In the genomic region with DNA sequence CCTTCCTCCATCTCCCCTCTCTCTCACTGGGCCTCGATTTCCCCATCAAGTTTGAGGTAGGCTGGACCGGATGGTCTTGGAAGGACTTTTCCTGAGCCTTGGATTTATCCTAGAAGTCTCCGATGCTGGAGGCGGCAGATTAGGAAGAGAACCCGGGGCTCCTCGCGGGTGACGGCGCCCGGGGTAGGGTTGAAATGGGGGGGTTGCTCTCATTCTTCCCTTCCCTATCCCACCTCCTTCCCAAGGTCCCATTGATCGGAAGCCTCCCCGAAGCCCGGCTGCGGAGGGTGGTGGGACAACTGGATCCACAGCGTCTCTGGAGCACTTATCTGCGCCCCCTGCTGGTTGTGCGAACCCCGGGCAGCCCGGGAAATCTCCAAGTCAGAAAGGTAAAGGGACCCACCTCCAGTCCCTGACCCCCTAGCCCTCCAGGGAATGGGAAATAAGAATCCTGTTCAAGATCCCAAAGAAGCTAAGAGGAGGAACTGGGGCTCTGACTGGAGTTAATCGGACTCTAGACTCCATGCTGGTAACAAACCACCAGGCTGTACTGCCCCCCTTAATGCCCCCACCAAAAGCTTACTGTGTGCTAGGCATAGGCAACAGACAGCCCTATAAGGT, we compare ENCODE assay signal across 8 cellular contexts. TPM values are rescaled to one million over a fixed set of nuclear protein-coding genes. Genes with fewer than 3 reads are reported as not detected.
A peak's percentile ranks its signal among the peaks of the same experiment; 100 is the strongest.
DNase-seq lines count a peak whose midpoint lies in the region; ATAC-seq and TF ChIP-seq lines count a peak whose summit lies in the region.

No MANE protein-coding gene starts in this region.

- H3K36me3 ChIP-seq in Karpas-422 (ENCODE audit: insufficient read depth, low read length) (peaks cover 23% of the 10 kb centered on the region), SJSA1 (peaks cover 22% of the 10 kb centered on the region), cardiac muscle cell (peaks cover 2% of the 10 kb centered on the region), trophoblast cell (ENCODE audit: control insufficient read depth in 1 of 2, insufficient read depth in 2 of 2, low read length in 2 of 2) (peaks cover 14 to 20% of the 10 kb centered on the region in 2 experiments), transverse colon (peaks cover 0 to 2% (median under 1%) of the 10 kb centered on the region in 4 donors)

- H3K9me3 Mint-ChIP-seq in activated naive CD8-positive, alpha-beta T cell (ENCODE audit: low read depth) = no peaks in the 10 kb centered on the region

- H3K18ac ChIP-seq in trophoblast cell (ENCODE audit: low read length) = no peak overlapping the region

- H3K9me2 ChIP-seq in Karpas-422 (replicated peaks; ENCODE audit: insufficient read depth, low read length) = no peaks in the 10 kb centered on the region

- in situ Hi-C loops in transverse colon (cut with MboI; ENCODE audit: low pct_ligation_motif_present in 1 of 4, low pct_unique_long_range_greater_than_20kb in 1 of 4, low sequenced_read_pairs in 3 of 4) = no loop called here

- DNase-seq in DMS153 treated with DMSO at 0.1 percent for 48 hours (lab: John Stamatoyannopoulos, UW; ENCODE audit: unreplicated experiment) (peak; percentile 19), Karpas-422 (peak; percentile 89), SJSA1 (ENCODE audit: low read depth in 1 of 2, low spot score in 2 of 2) (peak; percentile 75 to 81), cardiac muscle cell (ENCODE audit: low read depth in 1 of 2, low spot score in 1 of 2) (peak; percentile 74 to 89), trophoblast cell (peak; percentile 68 to 86), transverse colon (peak; percentile 89)

- no peak overlapping the region for H4K8ac ChIP-seq in trophoblast cell (ENCODE audit: low read depth, low read length)

- peak overlapping the region; percentile 99 for H3K27ac Mint-ChIP-seq in activated naive CD8-positive, alpha-beta T cell

- H3K27ac ChIP-seq in Karpas-422 (ENCODE audit: low read length) (peak overlapping the region; percentile 87), SJSA1 (peak overlapping the region; percentile 49), cardiac muscle cell (peak overlapping the region; percentile 83), trophoblast cell (ENCODE audit: low read depth, low read length) (no peak overlapping the region), transverse colon (peak overlapping the region; percentile 95 to 100 (median 97))

- no peak for TF ChIP-seq POLR2A in transverse colon (IDR thresholded peaks at IDR 0.05)

- WGBS in trophoblast cell (ENCODE audit: extremely low coverage, insufficient coverage, insufficient read length) = no CpG with 5 or more reads among the region's 20 CpGs
- 0 to 2% methylated on average over 2 to 20 of the region's 20 CpGs for WGBS in transverse colon (ENCODE audit: low coverage in 1 of 2), 2 donors

- intact Hi-C loops in transverse colon (cut with DNase I; ENCODE audit: low total_unique reads) = no loop called here

- H4K91ac ChIP-seq in trophoblast cell (ENCODE audit: low read depth, low read length) = no peak overlapping the region

- H2BK12ac ChIP-seq in trophoblast cell (ENCODE audit: low read length) = no peak overlapping the region

- no peak overlapping the region for H4K12ac ChIP-seq in trophoblast cell (ENCODE audit: low read depth, low read length)

- H3K4me3 Mint-ChIP-seq in activated naive CD8-positive, alpha-beta T cell = peak overlapping the region; percentile 98

- H2AFZ ChIP-seq in Karpas-422 (ENCODE audit: low read length) (peak overlapping the region; percentile 52; the same call in 1 of the 2 replicates), trophoblast cell (ENCODE audit: insufficient read depth, low read length, poor library complexity) (no peak overlapping the region)

- H3K4me2 ChIP-seq in Karpas-422 (ENCODE audit: low read depth, low read length, poor library complexity, severe bottlenecking) = peak overlapping the region; percentile 98
- H3K4me2 ChIP-seq in trophoblast cell (ENCODE audit: low read length) = peak overlapping the region; percentile 89

- H3K9me3 ChIP-seq in Karpas-422 (ENCODE audit: low read length) = no peaks in the 10 kb centered on the region
- H3K9me3 ChIP-seq in SJSA1 (replicated peaks) = no peaks in the 10 kb centered on the region
- no peaks in the 10 kb centered on the region for H3K9me3 ChIP-seq in cardiac muscle cell (ENCODE audit: low read depth)
- no peaks in the 10 kb centered on the region for H3K9me3 ChIP-seq in trophoblast cell (ENCODE audit: insufficient read depth, low read depth, low read length)
- no peaks in the 10 kb centered on the region for H3K9me3 ChIP-seq in transverse colon

- H4K20me1 ChIP-seq in Karpas-422 (ENCODE audit: insufficient read depth, low read depth, low read length) = peaks cover 16% of the 10 kb centered on the region

- no peak overlapping the region for H3K4ac ChIP-seq in trophoblast cell (ENCODE audit: low read depth, low read length)

- H2BK120ac ChIP-seq in trophoblast cell (ENCODE audit: insufficient read depth, low read length, poor library complexity) = no peak overlapping the region

- H3K36me3 Mint-ChIP-seq in activated naive CD8-positive, alpha-beta T cell = peaks cover 8% of the 10 kb centered on the region

- H3K4me3 ChIP-seq in Karpas-422 (ENCODE audit: low read length) (peak overlapping the region; percentile 96), SJSA1 (peak overlapping the region; percentile 64), cardiac muscle cell (peak overlapping the region; percentile 53), trophoblast cell (ENCODE audit: low read depth, low read length) (peak overlapping the region; percentile 95), transverse colon (peak overlapping the region; percentile 71 to 97 (median 90))

- H3K9ac ChIP-seq in Karpas-422 (ENCODE audit: low read length) (peak overlapping the region; percentile 96), trophoblast cell (ENCODE audit: low read length) (peak overlapping the region; percentile 81)

- TF ChIP-seq EP300 in transverse colon (IDR thresholded peaks at IDR 0.05; ENCODE audit: low read depth) = no peak

- no peaks in the 10 kb centered on the region for H3K27me3 ChIP-seq in Karpas-422 (ENCODE audit: low read length)
- no peaks in the 10 kb centered on the region for H3K27me3 ChIP-seq in SJSA1 (replicated peaks)
- H3K27me3 ChIP-seq in cardiac muscle cell = no peaks in the 10 kb centered on the region
- no peaks in the 10 kb centered on the region for H3K27me3 ChIP-seq in trophoblast cell (ENCODE audit: insufficient read depth, low read length)
- H3K27me3 ChIP-seq in transverse colon = no peaks in the 10 kb centered on the region

- H2AK5ac ChIP-seq in trophoblast cell (ENCODE audit: low read length) = no peak overlapping the region

- H3K4me1 Mint-ChIP-seq in activated naive CD8-positive, alpha-beta T cell (ENCODE audit: low read depth) = peaks cover 25% of the 10 kb centered on the region

- TF ChIP-seq CTCF in cardiac muscle cell (IDR thresholded peaks at IDR 0.05; ENCODE audit: low read depth, low read length) (peak; percentile 98), transverse colon (IDR thresholded peaks at IDR 0.05) (peak; percentile 87 to 93 (median 91))

- H3K27me3 Mint-ChIP-seq in activated naive CD8-positive, alpha-beta T cell = no peaks in the 10 kb centered on the region

- peaks cover 17% of the 10 kb centered on the region for H3K4me1 ChIP-seq in Karpas-422 (ENCODE audit: low read length)
- peaks cover 7% of the 10 kb centered on the region; the same call in 1 of the 2 replicates for H3K4me1 ChIP-seq in SJSA1 (replicated peaks)
- H3K4me1 ChIP-seq in cardiac muscle cell (ENCODE audit: low read depth) = no peaks in the 10 kb centered on the region
- no peaks in the 10 kb centered on the region for H3K4me1 ChIP-seq in trophoblast cell (ENCODE audit: control insufficient read depth in 1 of 2, insufficient read depth in 2 of 2, low read length in 2 of 2)
- H3K4me1 ChIP-seq in transverse colon = peaks cover 3 to 17% (median 10%) of the 10 kb centered on the region in 4 donors

- H3K79me1 ChIP-seq in trophoblast cell (ENCODE audit: low read length) = peaks cover 6% of the 10 kb centered on the region

- H3K14ac ChIP-seq in trophoblast cell (ENCODE audit: low read length) = no peak overlapping the region

- no peak for ATAC-seq in esophagus mucosa

- H3K23ac ChIP-seq in trophoblast cell (ENCODE audit: low read length) = no peak overlapping the region

- H2BK5ac ChIP-seq in trophoblast cell (ENCODE audit: low read depth, low read length, poor library complexity) = peak overlapping the region; percentile 44

- H3K79me2 ChIP-seq in Karpas-422 (ENCODE audit: low read length) = peaks cover 51% of the 10 kb centered on the region
- H3K79me2 ChIP-seq in trophoblast cell (ENCODE audit: control insufficient read depth, insufficient read depth, low read length, poor library complexity) = peaks cover 5% of the 10 kb centered on the region

RNA-seq across cellular contexts. Expression of a gene that starts 0.8 kb away (rescaled TPM):
- 21.4 and 30.3 TPM in 2 replicates for total RNA-seq in Karpas-422 (2014; rRNA removed; shearing (Covaris generic); ENCODE audit: low replicate concordance)
- total RNA-seq in SJSA1 (2014; rRNA removed; shearing (Covaris generic)) = 11.6 and 14.6 TPM in 2 replicates
- 22.2 and 31.1 TPM in 2 replicates for total RNA-seq in cardiac muscle cell
- polyA plus RNA-seq in cardiac muscle cell = 12.3 and 14.6 TPM in 2 replicates
- polyA plus RNA-seq in trophoblast cell (2013) = 10.0 and 10.1 TPM in 2 replicates
- total RNA-seq in transverse colon = 10 to 100 TPM in 1 of 4 donors, 1 to 10 TPM in 2, under 1 TPM in 1; 0.75 to 17.3 (median 7.2) TPM
- total RNA-seq in esophagus mucosa = 5.7 TPM

RNA-seq across cellular contexts. Expression of a gene that starts 1.5 kb away (rescaled TPM):
- 540 and 645 TPM in 2 replicates for total RNA-seq in Karpas-422 (2014; rRNA removed; shearing (Covaris generic); ENCODE audit: low replicate concordance)
- total RNA-seq in SJSA1 (2014; rRNA removed; shearing (Covaris generic)) = 331 and 402 TPM in 2 replicates
- total RNA-seq in cardiac muscle cell (258 and 298 TPM in 2 replicates), transverse colon (100 to 1,000 TPM in 2 of 4 donors, 10 to 100 TPM in 2; 39.3 to 407 (median 93.4) TPM), esophagus mucosa (387 TPM)
- polyA plus RNA-seq in cardiac muscle cell = 696 and 731 TPM in 2 replicates
- 1,318 and 1,337 TPM in 2 replicates for polyA plus RNA-seq in trophoblast cell (2013)

RNA-seq across cellular contexts. Expression of a gene that starts 25.3 kb away (rescaled TPM):
- total RNA-seq in Karpas-422 (2014; rRNA removed; shearing (Covaris generic); ENCODE audit: low replicate concordance) = 3.9 and 6.1 TPM in 2 replicates
- 0.72 and 2.1 TPM in 2 replicates for total RNA-seq in SJSA1 (2014; rRNA removed; shearing (Covaris generic))
- 10.8 and 23.6 TPM in 2 replicates for total RNA-seq in cardiac muscle cell
- 12.8 and 14.9 TPM in 2 replicates for polyA plus RNA-seq in cardiac muscle cell
- 0.60 and 0.99 TPM in 2 replicates for polyA plus RNA-seq in trophoblast cell (2013)
- 10 to 100 TPM; 10.1 to 40.4 (median 14.1) TPM for total RNA-seq in transverse colon
- 0.16 TPM for total RNA-seq in esophagus mucosa

RNA-seq across cellular contexts. Expression of a gene that starts 37.4 kb away (rescaled TPM):
- total RNA-seq in Karpas-422 (2014; rRNA removed; shearing (Covaris generic); ENCODE audit: low replicate concordance) = 16.8 and 25.6 TPM in 2 replicates
- 8.3 and 10.7 TPM in 2 replicates for total RNA-seq in SJSA1 (2014; rRNA removed; shearing (Covaris generic))
- total RNA-seq in cardiac muscle cell = 34.8 and 48.2 TPM in 2 replicates
- polyA plus RNA-seq in cardiac muscle cell = 39.3 and 42.5 TPM in 2 replicates
- 21.9 and 23.0 TPM in 2 replicates for polyA plus RNA-seq in trophoblast cell (2013)
- 10 to 100 TPM; 14.1 to 40.8 (median 19.6) TPM for total RNA-seq in transverse colon
- total RNA-seq in esophagus mucosa = 30.3 TPM

RNA-seq across cellular contexts. Expression of a gene that starts 40.0 kb away (rescaled TPM):
- total RNA-seq in Karpas-422 (2014; rRNA removed; shearing (Covaris generic); ENCODE audit: low replicate concordance) = not detected in 2 replicates
- total RNA-seq in SJSA1 (2014; rRNA removed; shearing (Covaris generic)) = not detected in 2 replicates
- 0.11 and 0.33 TPM in 2 replicates for total RNA-seq in cardiac muscle cell
- polyA plus RNA-seq in cardiac muscle cell = 0.07 and 0.18 TPM in 2 replicates
- 0.01 and 0.03 TPM in 2 replicates for polyA plus RNA-seq in trophoblast cell (2013)
- total RNA-seq in transverse colon = not detected
- not detected for total RNA-seq in esophagus mucosa

Comparison
In these comparisons a context has a peak if more than half of its experiments do, and no peak if none do; other contexts are left out.
1. DNase-seq: peak in every context shown above with its lines; median percentile 89 in Karpas-422; 89 in transverse colon; 82 in cardiac muscle cell; 78 in SJSA1; 77 in trophoblast cell; 19 in DMS153 treated with DMSO at 0.1 percent for 48 hours.